In genomic region chr17:2406903-2407790, GRCh38 we compare ENCODE assay signal across 8 cellular contexts. TPM values are rescaled to one million over a fixed set of nuclear protein-coding genes. Genes with fewer than 3 reads are reported as not detected.
DNase-seq lines count a peak whose midpoint lies in the region; ATAC-seq lines count a peak whose summit lies in the region.

No MANE protein-coding gene starts in this region.

- peak overlapping the region; percentile 21 to 33 for H3K9ac ChIP-seq in stomach smooth muscle (ENCODE audit: low read length in 2 of 2)

- peak overlapping the region in 1 of 2 donors; percentile 68 for H3K27ac Mint-ChIP-seq in natural killer cell treated with Interleukin-12 subunit alpha and Interleukin-12 subunit beta and Interleukin-15 and Interleukin-18, amount 100 ng/mL, for 72 hours

- no peaks in the 10 kb centered on the region for H3K27me3 Mint-ChIP-seq in natural killer cell treated with Interleukin-12 subunit alpha and Interleukin-12 subunit beta and Interleukin-15 and Interleukin-18, amount 100 ng/mL, for 72 hours

- H3K9me3 Mint-ChIP-seq in natural killer cell treated with Interleukin-12 subunit alpha and Interleukin-12 subunit beta and Interleukin-15 and Interleukin-18, amount 100 ng/mL, for 72 hours, result no peaks in the 10 kb centered on the region

- no peaks in the 10 kb centered on the region for H3K27me3 ChIP-seq in stomach smooth muscle (ENCODE audit: control insufficient read depth in 1 of 2, insufficient read depth in 2 of 2, low read length in 2 of 2)

- peak overlapping the region in 1 of 2 donors; percentile 47 for H3K4me3 ChIP-seq in stomach smooth muscle (ENCODE audit: low read length in 2 of 2)

- peak; percentile 87 for DNase-seq in HS-27A (ENCODE audit: low read depth)
- peak; percentile 82 for DNase-seq in amniotic epithelial cell (ENCODE audit: low read depth)
- DNase-seq in islet precursor cell, result peak; percentile 97
- DNase-seq in NCI-H748 (lab: John Stamatoyannopoulos, UW; ENCODE audit: unreplicated experiment), result no peak
- DNase-seq in natural killer cell treated with Interleukin-12 subunit alpha and Interleukin-12 subunit beta and Interleukin-15 and Interleukin-18, amount 100 ng/mL, for 72 hours (ENCODE audit: low spot score), result no peak
- no peak for DNase-seq in SKM-1 treated with dmso at 0.1 percent for 144 hours (lab: John Stamatoyannopoulos, UW; ENCODE audit: unreplicated experiment)

- H3K4me1 Mint-ChIP-seq in natural killer cell treated with Interleukin-12 subunit alpha and Interleukin-12 subunit beta and Interleukin-15 and Interleukin-18, amount 100 ng/mL, for 72 hours (ENCODE audit: low read depth in 2 of 2), result peaks cover 17 to 25% of the 10 kb centered on the region in 2 donors

- H3K4me1 ChIP-seq in stomach smooth muscle (ENCODE audit: control insufficient read depth, insufficient read depth, low read length), result peaks cover 48% of the 10 kb centered on the region

- H3K36me3 Mint-ChIP-seq in natural killer cell treated with Interleukin-12 subunit alpha and Interleukin-12 subunit beta and Interleukin-15 and Interleukin-18, amount 100 ng/mL, for 72 hours, result no peaks in the 10 kb centered on the region

- H3K36me3 ChIP-seq in stomach smooth muscle (ENCODE audit: control insufficient read depth in 2 of 2, insufficient read depth in 2 of 2, low read length in 2 of 2), result peaks cover 0 to 3% of the 10 kb centered on the region in 2 donors

- peak overlapping the region; percentile 66 for H3K27ac ChIP-seq in stomach smooth muscle (ENCODE audit: low read length)

- no peak for ATAC-seq in natural killer cell treated with Interleukin-12 subunit alpha and Interleukin-12 subunit beta and Interleukin-15 and Interleukin-18, amount 100 ng/mL, for 72 hours
- no peak for ATAC-seq in GM21390 (IDR thresholded peaks at IDR 0.05; ENCODE audit: unreplicated experiment)

- no peaks in the 10 kb centered on the region for H3K9me3 ChIP-seq in stomach smooth muscle (ENCODE audit: control insufficient read depth in 2 of 2, low read length in 2 of 2)

- H3K4me3 Mint-ChIP-seq in natural killer cell treated with Interleukin-12 subunit alpha and Interleukin-12 subunit beta and Interleukin-15 and Interleukin-18, amount 100 ng/mL, for 72 hours, result no peak overlapping the region

RNA-seq across cellular contexts. Expression of gene MNT, which starts 6.3 kb away (rescaled TPM):
- total RNA-seq in natural killer cell treated with Interleukin-12 subunit alpha and Interleukin-12 subunit beta and Interleukin-15 and Interleukin-18, amount 100 ng/mL, for 72 hours, result 10 to 100 TPM; 20.3 to 36.9 TPM

Comparison
In these comparisons a context has a peak if more than half of its experiments do, and no peak if none do; other contexts are left out.
1. DNase-seq: peak in HS-27A (single experiment), amniotic epithelial cell (single experiment) and islet precursor cell (single experiment); none in NCI-H748 (single experiment), natural killer cell treated with Interleukin-12 subunit alpha and Interleukin-12 subunit beta and Interleukin-15 and Interleukin-18, amount 100 ng/mL, for 72 hours (single experiment) and SKM-1 treated with dmso at 0.1 percent for 144 hours (single experiment).